In the genomic region with DNA sequence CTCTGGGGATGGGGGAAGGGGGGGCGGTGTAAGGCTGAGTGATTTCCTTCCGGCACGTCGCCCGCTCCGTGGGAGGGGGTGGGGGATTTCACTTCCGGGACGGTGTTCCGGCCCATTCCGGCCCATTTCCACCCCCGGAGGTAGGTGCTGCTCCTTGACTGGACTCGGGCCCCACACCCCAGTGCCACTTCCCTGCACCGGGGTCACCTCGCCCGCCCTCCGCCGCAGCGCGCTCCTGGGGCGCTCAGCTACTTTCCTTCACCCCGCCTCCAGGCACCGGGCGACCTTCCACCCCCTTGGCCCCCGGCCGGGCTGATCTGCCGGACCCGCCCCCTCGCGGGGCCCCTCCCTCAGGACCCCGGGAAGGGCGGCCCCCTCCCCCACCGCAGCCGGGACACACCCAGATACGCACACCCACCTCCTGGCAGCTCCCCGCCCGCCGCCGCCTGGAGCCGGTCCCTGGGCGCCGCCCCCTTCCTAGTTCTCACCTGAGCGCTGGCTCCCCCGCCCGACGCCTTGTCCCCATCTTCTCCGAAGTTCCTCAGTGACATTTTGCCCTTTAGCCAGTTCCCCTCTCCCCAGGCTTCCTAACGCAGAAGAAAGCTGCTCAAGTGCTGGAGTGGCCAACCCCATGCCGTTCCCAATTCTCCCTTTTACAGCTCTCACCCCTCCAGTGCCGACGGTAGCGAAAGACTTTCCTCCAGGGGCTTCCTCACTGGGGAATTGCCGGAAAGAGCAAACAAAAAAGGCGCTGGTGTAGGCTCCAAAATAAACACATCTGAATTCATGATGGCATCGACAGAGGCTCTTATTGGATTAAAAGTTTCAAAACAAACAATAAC, we compare ENCODE assay signal across 8 cellular contexts. TPM values are rescaled to one million over a fixed set of nuclear protein-coding genes. Genes with fewer than 3 reads are reported as not detected.
DNase-seq lines count a peak whose midpoint lies in the region; ATAC-seq, FAIRE-seq and TF ChIP-seq lines count a peak whose summit lies in the region.

A gene with protein sequence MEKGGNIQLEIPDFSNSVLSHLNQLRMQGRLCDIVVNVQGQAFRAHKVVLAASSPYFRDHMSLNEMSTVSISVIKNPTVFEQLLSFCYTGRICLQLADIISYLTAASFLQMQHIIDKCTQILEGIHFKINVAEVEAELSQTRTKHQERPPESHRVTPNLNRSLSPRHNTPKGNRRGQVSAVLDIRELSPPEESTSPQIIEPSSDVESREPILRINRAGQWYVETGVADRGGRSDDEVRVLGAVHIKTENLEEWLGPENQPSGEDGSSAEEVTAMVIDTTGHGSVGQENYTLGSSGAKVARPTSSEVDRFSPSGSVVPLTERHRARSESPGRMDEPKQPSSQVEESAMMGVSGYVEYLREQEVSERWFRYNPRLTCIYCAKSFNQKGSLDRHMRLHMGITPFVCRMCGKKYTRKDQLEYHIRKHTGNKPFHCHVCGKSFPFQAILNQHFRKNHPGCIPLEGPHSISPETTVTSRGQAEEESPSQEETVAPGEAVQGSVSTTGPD (plus strand): TSS at position 115 of the 842 bp plus-strand sequence. CDS start 1,846 bp downstream, outside the sequence.

- H3K9ac ChIP-seq in H1 (replicated peaks in 1 of 4; ENCODE audit: extremely low read depth in 1 of 4, low read depth in 3 of 4, low read length in 3 of 4), result peak within 1 kb of the TSS; percentile 97 to 99 (median 97)

- ATAC-seq in GM21367 (IDR thresholded peaks at IDR 0.05; ENCODE audit: unreplicated experiment), result peak; percentile 47

- TF ChIP-seq CTCF in H1 (IDR thresholded peaks at IDR 0.05; ENCODE audit: control extremely low read depth in 1 of 3, insufficient read depth in 1 of 3, low read depth in 1 of 3, low read length in 3 of 3), result no peak

- H3K27ac Mint-ChIP-seq in CD4-positive, alpha-beta memory T cell, result peak within 1 kb of the TSS; percentile 94 to 99 (median 97)

- H4K8ac ChIP-seq in H1 (ENCODE audit: extremely low read depth, insufficient read depth, low read length), result peak within 1 kb of the TSS; percentile 96

- no peak for TF ChIP-seq POLR2A in H1 (IDR thresholded peaks at IDR 0.05; ENCODE audit: control extremely low read depth in 1 of 2, low read depth in 2 of 2, low read length in 2 of 2)

- H3K4me2 ChIP-seq in H1 (ENCODE audit: insufficient read depth in 1 of 2, low read depth in 2 of 2, low read length in 2 of 2), result peak within 1 kb of the TSS; percentile 83 to 95

- peak within 1 kb of the TSS; percentile 79 for H3K4ac ChIP-seq in H1 (replicated peaks; ENCODE audit: insufficient read length, low read depth, low read length)

- TF ChIP-seq EP300 in H1 (IDR thresholded peaks at IDR 0.05; ENCODE audit: borderline replicate concordance in 1 of 2, low read depth in 2 of 2, low read length in 2 of 2), result 0 out of 3 replicates have a peak, but pooled peaks of 1 of the 2 experiments have one; percentile 5

- peak within 1 kb of the TSS; percentile 70 for H2BK12ac ChIP-seq in H1 (ENCODE audit: low read depth, low read length)

- no peaks in the 10 kb centered on the region for H3K9me3 ChIP-seq in CD4-positive, alpha-beta memory T cell (ENCODE audit: control insufficient read depth in 1 of 2, low read length in 2 of 2)
- H3K9me3 ChIP-seq in H1 (ENCODE audit: insufficient read depth in 2 of 2, low read depth in 1 of 2, low read length in 1 of 2), result no peaks in the 10 kb centered on the region
- H3K9me3 ChIP-seq in mononuclear cell (ENCODE audit: low read depth, low read length), result no peaks in the 10 kb centered on the region

- peak within 1 kb of the TSS; percentile 74; the same call in 1 of the 2 replicates for H2AFZ ChIP-seq in H1 (ENCODE audit: low read length)

- CTCF ChIA-PET in CD4-positive, alpha-beta memory T cell (lab: Charles Lee; ENCODE audit: partially characterized antibody), result interaction anchor here (1.3 to 2.0 kb wide), 6 partner anchors 12 to 439 kb away, joined by 3 to 5 read pairs (median 4); a partner anchor contains a TSS
- CTCF ChIA-PET in H1 (lab: Charles Lee; ENCODE audit: partially characterized antibody), result interaction anchor here (0.6 to 1.5 kb wide), 3 partner anchors 45 to 890 kb away, joined by 3 to 5 read pairs (median 3); no protein-coding TSS in a partner anchor

- peaks cover 55 to 93% (median 68%) of the 10 kb centered on the region in 4 donors for H3K4me1 Mint-ChIP-seq in CD4-positive, alpha-beta memory T cell

- H3K36me3 Mint-ChIP-seq in CD4-positive, alpha-beta memory T cell, result peaks cover 48 to 64% of the 10 kb centered on the region in 2 donors

- no peaks in the 10 kb centered on the region for H3K27me3 ChIP-seq in CD4-positive, alpha-beta memory T cell (ENCODE audit: insufficient read depth, low read length)
- H3K27me3 ChIP-seq in H1 (replicated peaks in 1 of 4; ENCODE audit: control insufficient read depth in 3 of 4, extremely low read depth in 1 of 4, insufficient read depth in 3 of 4, low read length in 3 of 4) (no peaks in the 10 kb centered on the region), mononuclear cell (ENCODE audit: insufficient read depth, low read length) (no peaks in the 10 kb centered on the region)

- H3K18ac ChIP-seq in H1 (ENCODE audit: extremely low read depth, low read length), result peak within 1 kb of the TSS; percentile 98

- intact Hi-C loops in CD4-positive, alpha-beta memory T cell (cut with micrococcal nuclease), result loop anchor here (1.0 to 10.0 kb wide), 12 partner anchors 43 to 1336 kb away; a partner anchor contains a TSS

- H3K4me3 ChIP-seq in CD4-positive, alpha-beta memory T cell (ENCODE audit: low read length in 2 of 2), result peak within 1 kb of the TSS; percentile 71 to 79
- H3K4me3 ChIP-seq in H1 (ENCODE audit: extremely low read depth in 1 of 4, insufficient read depth in 2 of 4, low read depth in 3 of 4, low read length in 4 of 4), result peak within 1 kb of the TSS; percentile 90 to 100 (median 92)
- H3K4me3 ChIP-seq in mononuclear cell (ENCODE audit: low read length), result peak within 1 kb of the TSS; percentile 78

- POLR2A ChIA-PET in CD4-positive, alpha-beta memory T cell (lab: Charles Lee; ENCODE audit: partially characterized antibody), result interaction anchor here (0.6 to 7.0 kb wide), 32 partner anchors 8 to 1336 kb away, joined by 3 to 81 read pairs (median 4); a partner anchor contains a TSS
- POLR2A ChIA-PET in H1 (lab: Charles Lee; ENCODE audit: partially characterized antibody), result interaction anchor here (0.6 to 13.3 kb wide), 93 partner anchors 8 to 1336 kb away, joined by 3 to 475 read pairs (median 5); a partner anchor contains a TSS

- H2BK15ac ChIP-seq in H1 (ENCODE audit: low read length), result no peak within 1 kb of the TSS

- peak within 1 kb of the TSS; percentile 80 for H4K5ac ChIP-seq in H1 (ENCODE audit: insufficient read length, low read depth, low read length)

- H3K9me3 Mint-ChIP-seq in CD4-positive, alpha-beta memory T cell, result peaks cover 0 to 8% (median 0%) of the 10 kb centered on the region in 8 donors

- peaks cover 33% of the 10 kb centered on the region for H3K36me3 ChIP-seq in CD4-positive, alpha-beta memory T cell (ENCODE audit: insufficient read depth, low read length)
- peaks cover 24 to 50% (median 37%) of the 10 kb centered on the region in 4 experiments for H3K36me3 ChIP-seq in H1 (ENCODE audit: control insufficient read depth in 2 of 4, insufficient read depth in 4 of 4, low read length in 3 of 4)

- peak within 1 kb of the TSS; percentile 98 for H2BK5ac ChIP-seq in H1 (ENCODE audit: low read depth, low read length)

- DNase-seq in CD4-positive, alpha-beta memory T cell, result peak; percentile 90 to 93 (median 92)
- DNase-seq in HTR-8/SVneo (ENCODE audit: insufficient read length, low spot score), result peak; percentile 79
- DNase-seq in NK-92 treated with Interleukin-12 subunit alpha and Interleukin-12 subunit beta, amount 100 ng/mL, for 24 hours (lab: John Stamatoyannopoulos, UW), result peak; percentile 99
- peak; percentile 84 to 89 for DNase-seq in activated CD8-positive, alpha-beta memory T cell treated with anti-CD3 and anti-CD28 coated beads for 4 hours (ENCODE audit: low read depth in 2 of 2)
- peak; percentile 81 to 99 for DNase-seq in H1 (ENCODE audit: low read depth in 1 of 2, low spot score in 2 of 2)
- peak; percentile 93 for DNase-seq in stimulated activated CD8-positive, alpha-beta memory T cell treated with anti-CD3 and anti-CD28 coated beads, Interleukin-2, amount 100 ng/mL, for 48 hours (ENCODE audit: low read depth in 2 of 2)

- peaks cover 84% of the 10 kb centered on the region for H3K4me1 ChIP-seq in CD4-positive, alpha-beta memory T cell (ENCODE audit: insufficient read depth, low read length)
- peaks cover 2 to 10% (median 4%) of the 10 kb centered on the region in 4 experiments; a peak in 5 of 7 replicates for H3K4me1 ChIP-seq in H1 (replicated peaks in 1 of 4; ENCODE audit: control insufficient read depth in 3 of 4, insufficient read depth in 4 of 4, low read length in 3 of 4)
- peaks cover 56% of the 10 kb centered on the region for H3K4me1 ChIP-seq in mononuclear cell (ENCODE audit: insufficient read depth, low read length)

- peaks cover 0 to 52% of the 10 kb centered on the region in 2 experiments; a peak in 3 of 4 replicates for H3K79me2 ChIP-seq in H1 (ENCODE audit: control insufficient read depth in 1 of 2, insufficient read depth in 2 of 2, low read length in 2 of 2)

- H3K14ac ChIP-seq in H1 (ENCODE audit: insufficient read length), result no peak within 1 kb of the TSS

- H2BK120ac ChIP-seq in H1 (replicated peaks; ENCODE audit: low read depth, low read length), result peak within 1 kb of the TSS; percentile 58

- peak within 1 kb of the TSS; percentile 89 for H3K27ac ChIP-seq in CD4-positive, alpha-beta memory T cell (ENCODE audit: low read depth, low read length)
- peak within 1 kb of the TSS; percentile 93 for H3K27ac ChIP-seq in H1 (ENCODE audit: low read depth, low read length)

- H3K27me3 Mint-ChIP-seq in CD4-positive, alpha-beta memory T cell, result no peaks in the 10 kb centered on the region

- peaks cover 3% of the 10 kb centered on the region for H3K23me2 ChIP-seq in H1 (ENCODE audit: low read depth, low read length)

- no peak within 1 kb of the TSS for H3K23ac ChIP-seq in H1 (ENCODE audit: insufficient read length)

- FAIRE-seq in HTR-8/SVneo (lab: Jason Lieb, UNC) (no peak), H1 (lab: Jason Lieb, UNC) (no peak)

- peak within 1 kb of the TSS; percentile 78 for H3K56ac ChIP-seq in H1 (replicated peaks; ENCODE audit: insufficient read length, low read depth, low read length)

- TF ChIP-seq RAD21 in H1 (IDR thresholded peaks at IDR 0.05 in 1 of 2, conservative IDR thresholded peaks at IDR 0.05 in 1 of 2; ENCODE audit: low read depth in 2 of 2, low read length in 2 of 2), result peak in 1 of 2 experiments; percentile 7; a peak in 1 of 4 replicates

- H4K91ac ChIP-seq in H1 (replicated peaks; ENCODE audit: insufficient read length, low read length), result peak within 1 kb of the TSS; percentile 86

- no peaks in the 10 kb centered on the region; the same call in 1 of the 2 replicates for H3K79me1 ChIP-seq in H1 (ENCODE audit: low read depth, low read length)

- no peak within 1 kb of the TSS for H2BK20ac ChIP-seq in H1 (ENCODE audit: low read length)

- peaks cover 7 to 11% of the 10 kb centered on the region in 2 experiments for H4K20me1 ChIP-seq in H1 (replicated peaks in 1 of 2; ENCODE audit: control insufficient read depth in 1 of 2, insufficient read depth in 2 of 2, low read length in 2 of 2)

- H3K4me3 Mint-ChIP-seq in CD4-positive, alpha-beta memory T cell, result peak within 1 kb of the TSS; percentile 95 to 99 (median 96)

- peak within 1 kb of the TSS; percentile 98; the same call in 1 of the 2 replicates for H2AK5ac ChIP-seq in H1 (ENCODE audit: low read depth, low read length)

- WGBS in H1 (ENCODE audit: extremely low coverage in 1 of 2, insufficient coverage in 1 of 2, insufficient read length in 1 of 2, insufficient replicate concordance in 2 of 2, low coverage in 1 of 2, low lambda C conversion rate in 2 of 2, missing lambda C conversion rate in 1 of 2), 2 experiments, result 2% methylated on average over 23 of the region's 54 CpGs; no CpG with 5 or more reads in 1 of the 2 experiments

RNA-seq across cellular contexts. Expression of the gene that starts here (rescaled TPM):
- total RNA-seq in CD4-positive, alpha-beta memory T cell, result 10 to 100 TPM; 24.3 to 26.5 TPM
- 1 to 10 TPM in 1 of 2 donors, under 1 TPM in 1; 0.95 to 2.2 TPM for polyA plus RNA-seq in CD4-positive, alpha-beta memory T cell
- total RNA-seq in H1 (2021; fragmentation: NEBNext Ultra II Directional; extraction: Animal tissue kit (Norgen Biotek cat#: 25700)), result 11.3 and 12.5 TPM in 2 replicates
- polyA plus RNA-seq in H1 (2011; rRNA removed), result 1.6 and 1.7 TPM in 2 replicates
- polyA plus RNA-seq in H1 (2011; cell fraction: cytosol; rRNA removed), result 2.5 TPM
- polyA plus RNA-seq in H1 (2011; cell fraction: nucleus; rRNA removed), result 5.2 TPM
- polyA plus RNA-seq in H1 (2012, experiment 1 of 2), result 1.6 to 4.6 TPM (median 2.8 TPM) in 4 replicates
- polyA plus RNA-seq in H1 (2012, experiment 2 of 2), result 0.14 TPM
- polyA plus RNA-seq in H1 (2013, experiment 1 of 2), result 3.3 TPM
- polyA plus RNA-seq in H1 (2013, experiment 2 of 2), result 2.8 TPM
- 27.7 and 32.6 TPM in 2 replicates for polyA minus RNA-seq in H1 (2011; rRNA and poly(A)+ RNA removed)
- polyA minus RNA-seq in H1 (2011; cell fraction: cytosol; rRNA and poly(A)+ RNA removed), result 5.9 TPM
- 15.9 TPM for polyA minus RNA-seq in H1 (2011; cell fraction: nucleus; rRNA and poly(A)+ RNA removed)
- 13.4 TPM for total RNA-seq in mononuclear cell

Comparison
In these comparisons a context has a peak if more than half of its experiments do, and no peak if none do; other contexts are left out.
1. Peak in every context shown above with its lines: DNase-seq, ATAC-seq, H3K4me3 ChIP-seq and H3K27ac ChIP-seq.